Comparison of ENCODE assay signal across 2 cellular contexts in the genomic region with DNA sequence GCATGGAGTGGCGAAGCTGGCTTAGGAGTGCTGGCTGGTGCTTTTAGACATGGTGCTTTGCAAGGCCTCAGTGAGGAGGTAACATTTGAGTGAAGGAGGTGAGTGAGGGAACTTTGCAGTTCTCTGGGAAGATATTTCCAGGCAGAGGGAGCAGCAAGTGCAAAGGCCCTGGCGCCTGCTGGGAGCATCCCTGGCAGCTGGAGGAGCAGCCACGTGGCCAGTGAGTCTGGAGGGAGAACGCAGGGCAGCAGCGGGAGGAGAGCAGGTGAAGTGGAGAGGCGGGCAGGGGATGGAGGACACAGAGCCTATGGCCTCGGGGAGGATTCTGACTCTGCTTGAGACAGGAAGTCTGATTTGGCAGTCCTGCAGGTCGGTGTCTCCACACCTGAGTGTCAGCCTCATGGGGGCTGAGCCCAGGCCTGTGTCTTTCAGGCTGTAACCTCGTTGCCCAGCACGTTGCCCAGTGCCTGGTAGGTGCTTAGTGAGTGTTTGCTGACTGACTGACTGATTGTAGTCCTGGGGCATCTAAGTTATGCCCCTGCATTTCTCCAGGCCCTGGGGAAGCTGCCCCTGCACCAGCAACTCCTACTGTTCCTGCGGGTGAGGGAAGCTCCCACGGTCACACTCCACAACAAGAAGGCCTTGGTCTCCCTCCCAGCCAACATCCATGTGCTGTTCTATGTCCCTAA.
TF ChIP-seq lines count a peak whose summit lies in the region.

No MANE protein-coding gene starts in this region.

TF ChIP-seq in HepG2, 621 proteins besides CTCF, POLR2A, EP300 and RAD21:
- TF ChIP-seq ZNF3 (CRISPR knock-in tag; IDR thresholded peaks at IDR 0.05) = peak; percentile 74; the same call in 1 of the 2 replicates
- TF ChIP-seq ZMAT3 (CRISPR knock-in tag; conservative IDR thresholded peaks at IDR 0.05) = no peak
TF ChIP-seq in HepG2: peak in this region for 1.

TF ChIP-seq in HEK293T, 16 proteins besides CTCF, POLR2A, EP300 and RAD21:
- TF ChIP-seq FOXM1 (IDR thresholded peaks at IDR 0.05; ENCODE audit: borderline replicate concordance) (no peak), BHLHE40 (IDR thresholded peaks at IDR 0.05; ENCODE audit: borderline replicate concordance) (no peak), CTBP1 (IDR thresholded peaks at IDR 0.05; ENCODE audit: borderline replicate concordance) (no peak), LEF1 (IDR thresholded peaks at IDR 0.05; ENCODE audit: borderline replicate concordance) (no peak), ZNF384 (IDR thresholded peaks at IDR 0.05) (no peak), SUZ12 (IDR thresholded peaks at IDR 0.05) (no peak), NFRKB (IDR thresholded peaks at IDR 0.05) (no peak)
